34 cellular contexts compared by ENCODE assay signal in genomic region chr13:56869671-56870070, GRCh38.
"Had no signal": no experiment of that assay in that cellular context is flagged by ENCODE, and none has a peak within 500 bp of the region (broad histone marks: within the 10 kb centered on the region; RNA-seq: fewer than 3 reads in every experiment).

No MANE protein-coding gene starts in this region.

- ATAC-seq: activated naive CD4-positive, alpha-beta T cell treated with anti-CD3 and anti-CD28 coated beads, Interleukin-2, amount 50 U/mL, for 72 hours; activated naive CD8-positive, alpha-beta T cell treated with anti-CD3 and anti-CD28 coated beads, Interleukin-2, amount 50 U/mL, for 24 hours; activated T-cell treated with anti-CD3 and anti-CD28 coated beads, Interleukin-2, amount 50 U/mL, for 4 hours; activated T-cell treated with anti-CD3 and anti-CD28 coated beads, Interleukin-2, amount 50 U/mL, for 72 hours; activated T-helper 17 cell treated with anti-CD3 and anti-CD28 coated beads, Interleukin-2, amount 50 U/mL, for 72 hours; body of pancreas had no signal

- H3K9me3 ChIP-seq: adrenal gland, ascending aorta, body of pancreas, breast epithelium had no signal

- H3K4me1 ChIP-seq: adrenal gland, ascending aorta, body of pancreas, breast epithelium had no signal

- H3K27ac ChIP-seq: adrenal gland, ascending aorta, body of pancreas, brain microvascular endothelial cell, breast epithelium, cardiac muscle cell had no signal

- H3K36me3 ChIP-seq: adrenal gland, ascending aorta, brain microvascular endothelial cell, breast epithelium, cardiac muscle cell had no signal

- FAIRE-seq: astrocyte, bronchial epithelial cell had no signal

- DNase-seq: activated effector memory CD4-positive, alpha-beta T cell treated with anti-CD3 and anti-CD28 coated beads, Interleukin-2, amount 50 U/mL, for 16 hours; activated effector memory CD4-positive, alpha-beta T cell treated with Interleukin-2 at 50 U/mL for 16 hours; activated gamma-delta T cell; activated gamma-delta T cell treated with Interleukin-2 at 50 U/mL for 16 hours; activated naive CD4-positive, alpha-beta T cell; activated naive CD4-positive, alpha-beta T cell treated with anti-CD3 and anti-CD28 coated beads for 36 hours; activated naive CD4-positive, alpha-beta T cell treated with anti-CD3 and anti-CD28 coated beads, Interleukin-2, amount 10 ng/mL, durations not matched to agents 7 days and 5 days; activated naive CD4-positive, alpha-beta T cell treated with anti-CD3 and anti-CD28 coated beads, Interleukin-2, amount 50 U/mL, for 16 hours; activated naive CD4-positive, alpha-beta T cell treated with Interleukin-2 at 50 U/mL for 16 hours; activated naive CD8-positive, alpha-beta T cell treated with anti-CD3 and anti-CD28 coated beads for 36 hours; activated naive CD8-positive, alpha-beta T cell treated with anti-CD3 and anti-CD28 coated beads, Interleukin-2, amount 10 ng/mL, durations not matched to agents 7 days and 5 days; activated naive CD8-positive, alpha-beta T cell treated with anti-CD3 and anti-CD28 coated beads, Interleukin-2, amount 50 U/mL, for 24 hours; activated T-cell treated with anti-CD3 and anti-CD28 coated beads, Interleukin-2, amount 50 U/mL, for 1 hour; activated T-cell treated with anti-CD3 and anti-CD28 coated beads, Interleukin-2, amount 50 U/mL, for 24 hours; activated T-cell treated with anti-CD3 and anti-CD28 coated beads, Interleukin-2, amount 50 U/mL, for 4 hours; activated T-cell treated with anti-CD3 and anti-CD28 coated beads, Interleukin-2, amount 50 U/mL, for 48 hours; activated T-cell treated with anti-CD3 and anti-CD28 coated beads, Interleukin-2, amount 50 U/mL, for 72 hours; adrenal gland; amniotic stem cell; amygdala; anterior cingulate cortex; aorta; body of pancreas; brain microvascular endothelial cell; caudate nucleus; central memory CD4-positive, alpha-beta T cell; cerebellar nuclear complex had no signal

- H3K4me3 ChIP-seq: adrenal gland, ascending aorta, body of pancreas, breast epithelium, cardiac muscle cell had no signal

- H3K27me3 ChIP-seq: adrenal gland, ascending aorta, body of pancreas, brain microvascular endothelial cell, breast epithelium, cardiac muscle cell had no signal
